ENCODE assay signal across 19 cellular contexts in the genomic region with DNA sequence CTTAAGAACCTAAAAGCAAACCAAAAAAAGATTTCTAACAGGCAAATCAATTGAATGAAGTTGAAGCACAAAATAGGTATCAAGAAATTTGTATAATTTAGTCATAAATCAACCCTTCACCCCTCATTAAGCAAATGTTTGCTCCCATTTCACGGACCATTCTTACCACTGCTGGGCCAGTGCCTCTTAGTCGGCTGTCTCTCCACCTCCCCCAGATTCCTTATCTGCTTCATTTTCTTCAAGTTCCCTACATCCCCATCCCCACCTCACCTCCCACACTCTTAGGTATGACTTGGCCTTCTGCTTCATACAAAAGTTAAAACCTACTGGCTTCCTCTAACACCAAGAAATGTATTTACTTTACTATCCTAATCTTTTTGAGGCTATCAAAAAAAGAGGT.
"Had no signal": no experiment of that assay in that cellular context is flagged by ENCODE, and none has a peak within 500 bp of the region (broad histone marks: within the 10 kb centered on the region; RNA-seq: fewer than 3 reads in every experiment).

No MANE protein-coding gene starts in this region.

- H3K4me1 ChIP-seq: psoas muscle had no signal

- H3K9me3 ChIP-seq: neutrophil, psoas muscle, spleen had no signal

- H3K4me2 ChIP-seq: hepatocyte had no signal

- ATAC-seq: left colon; naive thymus-derived CD4-positive, alpha-beta T cell; psoas muscle; sciatic nerve; stimulated activated naive B cell treated with anti-CD40 and anti-IgM and Interleukin-4, amounts not matched to agents 10 μg/mL and 1 μg/mL and 100 μg/mL, for 72 hours had no signal

- H3K27me3 ChIP-seq: hepatocyte, neutrophil, spleen had no signal

- H3K27ac Mint-ChIP-seq: dendritic cell treated with granulocyte-macrophage colony-stimulating factor and Interleukin-4, amounts not matched to agents 40 ng/mL and 50 ng/mL, for 4 days; stimulated activated naive B cell treated with anti-CD40 and anti-IgM and Interleukin-4, amounts not matched to agents 10 μg/mL and 1 μg/mL and 100 μg/mL, for 72 hours had no signal

- H3K9me3 Mint-ChIP-seq: dendritic cell treated with granulocyte-macrophage colony-stimulating factor and Interleukin-4, amounts not matched to agents 40 ng/mL and 50 ng/mL, for 4 days; naive thymus-derived CD4-positive, alpha-beta T cell; stimulated activated naive B cell treated with anti-CD40 and anti-IgM and Interleukin-4, amounts not matched to agents 10 μg/mL and 1 μg/mL and 100 μg/mL, for 72 hours had no signal

- H3K4me3 ChIP-seq: hepatocyte, psoas muscle, spleen had no signal

- H2AFZ ChIP-seq: hepatocyte had no signal

- H3K79me2 ChIP-seq: hepatocyte had no signal

- H3K27ac ChIP-seq: hepatocyte, neutrophil, psoas muscle, spleen had no signal

- H3K27me3 Mint-ChIP-seq: dendritic cell treated with granulocyte-macrophage colony-stimulating factor and Interleukin-4, amounts not matched to agents 40 ng/mL and 50 ng/mL, for 4 days; naive thymus-derived CD4-positive, alpha-beta T cell; stimulated activated naive B cell treated with anti-CD40 and anti-IgM and Interleukin-4, amounts not matched to agents 10 μg/mL and 1 μg/mL and 100 μg/mL, for 72 hours had no signal

- H3K4me3 Mint-ChIP-seq: dendritic cell treated with granulocyte-macrophage colony-stimulating factor and Interleukin-4, amounts not matched to agents 40 ng/mL and 50 ng/mL, for 4 days; naive thymus-derived CD4-positive, alpha-beta T cell; stimulated activated naive B cell treated with anti-CD40 and anti-IgM and Interleukin-4, amounts not matched to agents 10 μg/mL and 1 μg/mL and 100 μg/mL, for 72 hours had no signal

- DNase-seq: erythroblast; foreskin melanocyte; head of caudate nucleus; kidney; left colon; mesendoderm; naive thymus-derived CD4-positive, alpha-beta T cell; psoas muscle; retina; spleen; stimulated activated CD4-positive, alpha-beta T cell treated with anti-CD3 and anti-CD28 coated beads, Interleukin-15, amount 100 ng/mL, for 24 hours; stimulated activated CD4-positive, alpha-beta T cell treated with anti-CD3 and anti-CD28 coated beads, Interleukin-1b, Interleukin-23, amount 100 ng/mL, for 48 hours; stimulated activated CD4-positive, alpha-beta T cell treated with anti-CD3 and anti-CD28 coated beads, Interleukin-4, amount 100 ng/mL, for 24 hours; stimulated activated naive B cell treated with anti-CD40 and anti-IgM and Interleukin-4, amounts not matched to agents 10 μg/mL and 1 μg/mL and 100 μg/mL, for 72 hours; trophoblast cell had no signal
